8 cellular contexts compared by ENCODE assay signal in genomic region chr1:12177999-12178441, GRCh38. TPM values are rescaled to one million over a fixed set of nuclear protein-coding genes. Genes with fewer than 3 reads are reported as not detected.
DNase-seq lines count a peak whose midpoint lies in the region; ATAC-seq and TF ChIP-seq lines count a peak whose summit lies in the region.

No MANE protein-coding gene starts in this region.

- TF ChIP-seq RAD21 in HCT116 (IDR thresholded peaks at IDR 0.05; ENCODE audit: low read depth), result no peak

- no peaks in the 10 kb centered on the region for H3K36me3 ChIP-seq in HCT116 (ENCODE audit: control insufficient read depth in 1 of 2, insufficient read depth in 2 of 2, low read length in 2 of 2)
- no peaks in the 10 kb centered on the region for H3K36me3 ChIP-seq in adipocyte (ENCODE audit: control insufficient read depth, insufficient read depth, low read length, severe bottlenecking)
- H3K36me3 ChIP-seq in endodermal cell (ENCODE audit: control insufficient read depth, insufficient read depth, low read length), result no peaks in the 10 kb centered on the region

- WGBS in endodermal cell (ENCODE audit: insufficient coverage in 1 of 2, insufficient read length in 1 of 2), 2 experiments, result 89% methylated on average over 13 to 14 of the region's 14 CpGs

- H3K4me1 ChIP-seq in HCT116 (ENCODE audit: control insufficient read depth in 1 of 2, insufficient read depth in 2 of 2, low read length in 2 of 2), result peaks cover 24 to 28% of the 10 kb centered on the region in 2 experiments
- peaks cover 24% of the 10 kb centered on the region for H3K4me1 ChIP-seq in adipocyte (ENCODE audit: control insufficient read depth, insufficient read depth, low read length)
- no peaks in the 10 kb centered on the region for H3K4me1 ChIP-seq in endodermal cell (ENCODE audit: control insufficient read depth, insufficient read depth, low read length)

- H3K27me3 Mint-ChIP-seq in endodermal cell (ENCODE audit: insufficient read depth), result peaks cover 8% of the 10 kb centered on the region

- RAD21 ChIA-PET in HCT116 (lab: Charles Lee; ENCODE audit: low non-redundant PET in 1 of 2, low total read pairs in 2 of 2, uncharacterized antibody in 2 of 2, unreplicated experiment in 2 of 2), result no interaction called here

- H2AFZ ChIP-seq in HCT116 (ENCODE audit: low read depth, low read length, poor library complexity, severe bottlenecking), result peak overlapping the region; percentile 98

- H3K9me2 ChIP-seq in HCT116 (ENCODE audit: insufficient read depth), result no peaks in the 10 kb centered on the region

- H4K20me1 ChIP-seq in HCT116 (ENCODE audit: insufficient read depth), result no peaks in the 10 kb centered on the region

- H3K27ac ChIP-seq in HCT116 (ENCODE audit: low read depth, low read length) (no peak overlapping the region), endodermal cell (ENCODE audit: low read depth, low read length) (no peak overlapping the region)

- H3K9ac ChIP-seq in HCT116 (ENCODE audit: low read length) (peak overlapping the region; percentile 12), adipocyte (ENCODE audit: low read length) (no peak overlapping the region), endodermal cell (ENCODE audit: extremely low read depth, low read length, poor library complexity, severe bottlenecking) (no peak overlapping the region)

- CTCF ChIA-PET in HCT116 (lab: Charles Lee), result interaction anchor here (2.4 kb wide), 1 partner anchor 53 kb away, joined by 13 read pairs; no protein-coding TSS in a partner anchor

- no peak overlapping the region for H3K4me3 Mint-ChIP-seq in endodermal cell

- H3K27me3 ChIP-seq in HCT116 (ENCODE audit: insufficient read depth, low read length) (no peaks in the 10 kb centered on the region), adipocyte (replicated peaks; ENCODE audit: control insufficient read depth, insufficient read depth, low read length) (no peaks in the 10 kb centered on the region), endodermal cell (ENCODE audit: control insufficient read depth, insufficient read depth, low read length, poor library complexity, severe bottlenecking) (no peaks in the 10 kb centered on the region)

- no peaks in the 10 kb centered on the region for H3K36me3 Mint-ChIP-seq in endodermal cell (ENCODE audit: low read depth)

- no peaks in the 10 kb centered on the region for H3K9me3 Mint-ChIP-seq in endodermal cell

- H3K4me3 ChIP-seq in HCT116 (replicated peaks in 1 of 2; ENCODE audit: low read depth in 1 of 2, low read length in 2 of 2) (peak overlapping the region; percentile 2 to 44; a peak in 3 of 4 replicates), adipocyte (ENCODE audit: low read length) (no peak overlapping the region), endodermal cell (ENCODE audit: low read length) (no peak overlapping the region)

- no peak overlapping the region for H3K27ac Mint-ChIP-seq in endodermal cell

- peaks cover 4% of the 10 kb centered on the region for H3K4me1 Mint-ChIP-seq in endodermal cell

- ATAC-seq in HCT116 (peak; percentile 78), left colon (peak; percentile 22)

- H3K4me2 ChIP-seq in HCT116 (ENCODE audit: low read length), result peak overlapping the region; percentile 85

- POLR2A ChIA-PET in HCT116 (lab: Charles Lee), result interaction anchor here (1.1 to 2.2 kb wide), 2 partner anchors 13 to 18 kb away, joined by 3 to 7 read pairs; no protein-coding TSS in a partner anchor

- DNase-seq in HCT116 (ENCODE audit: low read depth, low spot score), result peak; percentile 35
- peak; percentile 77 to 87 (median 83) for DNase-seq in T-helper 1 cell
- peak; percentile 81 for DNase-seq in adipocyte (ENCODE audit: low read depth)
- peak in 1 of 2 donors; percentile 72 for DNase-seq in left colon
- peak; percentile 90 for DNase-seq in stimulated activated CD8-positive, alpha-beta memory T cell treated with anti-CD3 and anti-CD28 coated beads, Interleukin-12 subunit alpha, Interleukin-12 subunit beta, amount 100 ng/mL, for 4 hours (ENCODE audit: low read depth)
- no peak for DNase-seq in endodermal cell
- DNase-seq in HuH-7 (ENCODE audit: low spot score), result no peak
- no peak for DNase-seq in 8988T

- TF ChIP-seq POLR2A in HCT116 (IDR thresholded peaks at IDR 0.05; ENCODE audit: borderline replicate concordance, extremely low read depth, insufficient read depth, insufficient read length), result no peak

- no peaks in the 10 kb centered on the region for H3K79me2 ChIP-seq in HCT116 (ENCODE audit: insufficient read depth, low read length)

- BruUV-seq in HCT116 (replicated peaks; lab: Mats Ljungman, UMichigan), result no TSS peak

- intact Hi-C loops in HCT116 (cut with micrococcal nuclease), result no loop called here
- intact Hi-C loops in left colon (cut with DNase I, micrococcal nuclease), result no loop called here

- H3K9me3 ChIP-seq in HCT116 (ENCODE audit: control insufficient read depth in 1 of 2, insufficient read depth in 1 of 2, low read depth in 1 of 2, low read length in 2 of 2), result no peaks in the 10 kb centered on the region
- no peaks in the 10 kb centered on the region for H3K9me3 ChIP-seq in adipocyte (ENCODE audit: control insufficient read depth, low read length)
- H3K9me3 ChIP-seq in endodermal cell (ENCODE audit: control insufficient read depth, low read length), result no peaks in the 10 kb centered on the region

- TF ChIP-seq CTCF in HCT116 (IDR thresholded peaks at IDR 0.05 in 2 of 3, conservative IDR thresholded peaks at IDR 0.05 in 1 of 3; ENCODE audit: borderline replicate concordance in 1 of 3, insufficient read depth in 1 of 3, low read depth in 2 of 3, low read length in 2 of 3) (no peak), endodermal cell (conservative IDR thresholded peaks at IDR 0.05) (no peak)

TF ChIP-seq in HCT116, 20 proteins besides CTCF, POLR2A, EP300 and RAD21:
- TF ChIP-seq POLR2AphosphoS5 (IDR thresholded peaks at IDR 0.05; ENCODE audit: low read depth, low read length), result no peak
- peak; percentile 20 for TF ChIP-seq TCF7L2 (IDR thresholded peaks at IDR 0.05; ENCODE audit: borderline replicate concordance, extremely low read depth, insufficient read depth, insufficient read length)
- 0 out of 2 replicates have a peak, but pooled peaks have one; percentile 1 for TF ChIP-seq CBX3 (IDR thresholded peaks at IDR 0.05; ENCODE audit: low read depth)

RNA-seq across cellular contexts. Expression of gene TNFRSF1B, which starts 11.2 kb away (rescaled TPM):
- 0.61 TPM for total RNA-seq in HCT116 (2021; ENCODE audit: unreplicated experiment)
- 0.12 and 0.14 TPM in 2 replicates for polyA plus RNA-seq in HCT116 (2012)
- 10 to 100 TPM; 18.6 to 28.3 TPM for total RNA-seq in left colon
- under 1 TPM; 0.24 to 0.40 TPM for total RNA-seq in endodermal cell
- 1.7 TPM for polyA plus RNA-seq in endodermal cell (2013, experiment 1 of 2)
- polyA plus RNA-seq in endodermal cell (2013, experiment 2 of 2), result 0.95 TPM

RNA-seq across cellular contexts. Expression of gene VPS13D, which starts 51.8 kb away (rescaled TPM):
- total RNA-seq in HCT116 (2021; ENCODE audit: unreplicated experiment) (31.6 TPM), left colon (10 to 100 TPM; 76.1 to 99.9 TPM), endodermal cell (10 to 100 TPM; 32.5 to 36.7 TPM)
- polyA plus RNA-seq in HCT116 (2012), result 15.1 and 15.3 TPM in 2 replicates
- polyA plus RNA-seq in endodermal cell (2013, experiment 1 of 2), result 9.6 TPM
- 9.8 TPM for polyA plus RNA-seq in endodermal cell (2013, experiment 2 of 2)

Comparison
In these comparisons a context has a peak if more than half of its experiments do, and no peak if none do; other contexts are left out.
1. DNase-seq: peak in HCT116 (single experiment), T-helper 1 cell (5 of 5), adipocyte (single experiment) and stimulated activated CD8-positive, alpha-beta memory T cell treated with anti-CD3 and anti-CD28 coated beads, Interleukin-12 subunit alpha, Interleukin-12 subunit beta, amount 100 ng/mL, for 4 hours (single experiment); none in endodermal cell (single experiment), HuH-7 (single experiment) and 8988T (single experiment).
2. H3K4me3 ChIP-seq: peak in HCT116 (2 of 2); none in adipocyte (single experiment) and endodermal cell (single experiment).
3. RNA of gene TNFRSF1B, which starts 11.2 kb away (total RNA-seq): 18.6 to 28.3 TPM in left colon; 0.61 TPM in HCT116 (single experiment) and 0.24 to 0.40 TPM in endodermal cell; every median in the first group is over 10 times any median in the second.